ENCODE assay signal across 8 cellular contexts in genomic region chr20:41137412-41138216, GRCh38. TPM values are rescaled to one million over a fixed set of nuclear protein-coding genes. Genes with fewer than 3 reads are reported as not detected.
DNase-seq lines count a peak whose midpoint lies in the region; ATAC-seq lines count a peak whose summit lies in the region.

PLCG1 (plus strand) TSS chr20:41137543; CDS start chr20:41137642, 99 bp downstream.

- peak within 1 kb of the TSS; percentile 98 for H3K27ac ChIP-seq in ectodermal cell (ENCODE audit: insufficient read depth, low read depth, low read length, poor library complexity, severe bottlenecking)

- no peaks in the 10 kb centered on the region for H3K27me3 ChIP-seq in ectodermal cell (ENCODE audit: control insufficient read depth, insufficient read depth, low read length, poor library complexity, severe bottlenecking)

- no peaks in the 10 kb centered on the region for H3K27me3 Mint-ChIP-seq in activated CD4-positive, alpha-beta memory T cell treated with anti-CD3 and anti-CD28 coated beads for 36 hours

- H3K36me3 Mint-ChIP-seq in activated CD4-positive, alpha-beta memory T cell treated with anti-CD3 and anti-CD28 coated beads for 36 hours = peaks cover 14% of the 10 kb centered on the region

- peaks cover 70% of the 10 kb centered on the region for H3K4me1 Mint-ChIP-seq in activated CD4-positive, alpha-beta memory T cell treated with anti-CD3 and anti-CD28 coated beads for 36 hours (ENCODE audit: low read depth)

- H3K9me3 ChIP-seq in ectodermal cell (ENCODE audit: control insufficient read depth, low read length) = no peaks in the 10 kb centered on the region

- peak within 1 kb of the TSS; percentile 94 for H3K4me3 Mint-ChIP-seq in activated CD4-positive, alpha-beta memory T cell treated with anti-CD3 and anti-CD28 coated beads for 36 hours

- H3K4me3 ChIP-seq in ectodermal cell (ENCODE audit: insufficient read depth, low read depth, low read length) = peak within 1 kb of the TSS; percentile 91

- CTCF ChIA-PET in activated CD4-positive, alpha-beta memory T cell treated with anti-CD3 and anti-CD28 coated beads for 36 hours (lab: Charles Lee) = interaction anchor here (0.9 to 7.4 kb wide), 8 partner anchors 17 to 201 kb away, joined by 3 to 95 read pairs (median 4); partner anchors contain the start of gene LPIN3

- no peaks in the 10 kb centered on the region for H3K36me3 ChIP-seq in ectodermal cell (ENCODE audit: control insufficient read depth, insufficient read depth, low read length)

- H3K27ac Mint-ChIP-seq in activated CD4-positive, alpha-beta memory T cell treated with anti-CD3 and anti-CD28 coated beads for 36 hours = peak within 1 kb of the TSS; percentile 92

- POLR2A ChIA-PET in activated CD4-positive, alpha-beta memory T cell treated with anti-CD3 and anti-CD28 coated beads for 36 hours (lab: Charles Lee) = interaction anchor here (1.7 to 6.3 kb wide), 2 partner anchors 13 to 20 kb away, joined by 5 to 85 read pairs; no protein-coding TSS in a partner anchor

- DNase-seq in AML-193 (lab: John Stamatoyannopoulos, UW) = peak; percentile 38 to 60
- peak; percentile 88 for DNase-seq in GM19238 (ENCODE audit: insufficient read length, low spot score)
- DNase-seq in NCI-H748 (lab: John Stamatoyannopoulos, UW; ENCODE audit: unreplicated experiment) = peak; percentile 85
- peak; percentile 79 for DNase-seq in activated CD4-positive, alpha-beta memory T cell treated with anti-CD3 and anti-CD28 coated beads for 36 hours
- DNase-seq in lung microvascular endothelial cell (ENCODE audit: low read depth in 2 of 2) = peak; percentile 84 to 90
- peak; percentile 49 to 72 (median 71) for DNase-seq in stimulated activated CD4-positive, alpha-beta T cell treated with anti-CD3 and anti-CD28 coated beads, TNF-alpha, amount 100 ng/mL, for 24 hours (ENCODE audit: low read depth in 3 of 3)

- WGBS in ectodermal cell, 2 experiments = 0% methylated on average over 89 of the region's 89 CpGs

- peak; percentile 42 for ATAC-seq in HG03439 (IDR thresholded peaks at IDR 0.05; ENCODE audit: unreplicated experiment)

- H3K4me1 ChIP-seq in ectodermal cell (ENCODE audit: control insufficient read depth, insufficient read depth, low read length) = peaks cover 44% of the 10 kb centered on the region

- intact Hi-C loops in activated CD4-positive, alpha-beta memory T cell treated with anti-CD3 and anti-CD28 coated beads for 36 hours (cut with micrococcal nuclease) = loop anchor here (1.0 to 10.0 kb wide), 5 partner anchors 35 to 555 kb away; partner anchors contain the start of gene ZHX3

- no peaks in the 10 kb centered on the region for H3K9me3 Mint-ChIP-seq in activated CD4-positive, alpha-beta memory T cell treated with anti-CD3 and anti-CD28 coated beads for 36 hours

RNA-seq across cellular contexts. Expression of gene PLCG1, which starts in this region (rescaled TPM):
- 100 to 1,000 TPM; 133 to 139 TPM for total RNA-seq in activated CD4-positive, alpha-beta memory T cell treated with anti-CD3 and anti-CD28 coated beads for 36 hours
- polyA plus RNA-seq in ectodermal cell (2013, experiment 1 of 4) = 276 TPM
- 285 TPM for polyA plus RNA-seq in ectodermal cell (2013, experiment 2 of 4)
- polyA plus RNA-seq in ectodermal cell (2013, experiment 3 of 4) = 199 TPM
- polyA plus RNA-seq in ectodermal cell (2013, experiment 4 of 4) = 259 TPM
- 135 and 160 TPM in 2 replicates for total RNA-seq in lung microvascular endothelial cell

Comparison
In these comparisons a context has a peak if more than half of its experiments do, and no peak if none do; other contexts are left out.
1. Peak in every context shown above with its lines: DNase-seq, ATAC-seq, H3K4me3 ChIP-seq and H3K27ac ChIP-seq.